In genomic region chr14:39122330-39123138, GRCh38 we compare ENCODE assay signal across 1 cellular context.
TF ChIP-seq lines count a peak whose summit lies in the region.

No MANE protein-coding gene starts in this region.

TF ChIP-seq in GM12878, 131 proteins besides CTCF, POLR2A, EP300 and RAD21:
- TF ChIP-seq SUZ12 (IDR thresholded peaks at IDR 0.05; ENCODE audit: unreplicated experiment) = no peak
- TF ChIP-seq USF1 (IDR thresholded peaks at IDR 0.05; ENCODE audit: borderline replicate concordance, extremely low read length, insufficient read depth, low read depth, low read length) = no peak
- TF ChIP-seq PAX8 (IDR thresholded peaks at IDR 0.05) = no peak
- TF ChIP-seq NRF1 (conservative IDR thresholded peaks at IDR 0.05; ENCODE audit: low read depth, low read length) = no peak
- TF ChIP-seq TARDBP (IDR thresholded peaks at IDR 0.05; ENCODE audit: borderline replicate concordance) = no peak
- no peak for TF ChIP-seq DPF2 (IDR thresholded peaks at IDR 0.05)
- TF ChIP-seq CBX3 (IDR thresholded peaks at IDR 0.05; ENCODE audit: borderline replicate concordance, low read depth) = no peak
- no peak for TF ChIP-seq HDAC6 (IDR thresholded peaks at IDR 0.05; ENCODE audit: unreplicated experiment)
- TF ChIP-seq RB1 (IDR thresholded peaks at IDR 0.05; ENCODE audit: borderline replicate concordance) = no peak
- no peak for TF ChIP-seq GATAD2B (conservative IDR thresholded peaks at IDR 0.05; ENCODE audit: low read depth)
- TF ChIP-seq SREBF1 (IDR thresholded peaks at IDR 0.05; ENCODE audit: low read length) = no peak
- no peak for TF ChIP-seq IRF5 (IDR thresholded peaks at IDR 0.05; ENCODE audit: borderline replicate concordance)
- no peak for TF ChIP-seq RELB (IDR thresholded peaks at IDR 0.05; ENCODE audit: low read depth)
- no peak for TF ChIP-seq ZNF207 (IDR thresholded peaks at IDR 0.05; ENCODE audit: borderline replicate concordance)
- no peak for TF ChIP-seq RELA (IDR thresholded peaks at IDR 0.05; ENCODE audit: borderline replicate concordance, partially characterized antibody)
- TF ChIP-seq CHD2 (IDR thresholded peaks at IDR 0.05; ENCODE audit: borderline replicate concordance, low read depth, low read length) = no peak
- no peak for TF ChIP-seq ASH2L (IDR thresholded peaks at IDR 0.05; ENCODE audit: borderline replicate concordance, low read depth)
- no peak for TF ChIP-seq PBX3 (IDR thresholded peaks at IDR 0.05; ENCODE audit: insufficient replicate concordance, low read depth, low read length)
- TF ChIP-seq ZNF592 (IDR thresholded peaks at IDR 0.05) = no peak
